8 cellular contexts compared by ENCODE assay signal in the genomic region with DNA sequence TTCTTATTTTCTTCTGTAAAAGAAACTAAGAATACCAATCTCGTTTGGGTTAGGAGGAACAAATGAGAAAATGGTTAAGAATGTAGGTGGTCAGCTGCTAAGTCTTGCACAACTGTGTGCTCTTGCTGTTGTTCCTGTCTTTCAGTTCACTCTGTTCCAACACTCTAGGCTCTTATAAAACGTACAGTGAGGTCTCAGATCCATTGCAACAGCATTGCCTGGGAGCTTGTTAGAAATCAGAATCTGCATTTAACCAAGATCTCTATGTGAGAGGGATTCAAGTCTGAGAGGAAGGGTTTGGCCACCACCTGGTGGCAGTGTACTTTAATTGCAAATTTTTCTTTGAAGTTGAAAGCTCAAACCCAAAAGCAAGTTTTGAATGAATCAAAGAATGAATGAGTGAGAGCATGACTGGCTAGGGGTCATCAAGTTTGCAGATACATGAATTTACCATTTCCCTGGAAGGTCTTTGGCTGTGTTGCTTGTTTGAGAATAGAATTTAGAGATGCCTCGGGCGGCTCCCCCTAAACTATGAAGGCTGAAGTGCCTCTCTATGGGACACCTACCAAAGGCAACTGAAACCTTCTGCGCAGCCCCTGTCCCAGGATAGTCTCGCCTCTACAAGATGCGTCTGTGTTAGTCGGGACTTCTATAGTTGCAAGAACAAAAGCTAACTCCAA. TPM values are rescaled to one million over a fixed set of nuclear protein-coding genes. Genes with fewer than 3 reads are reported as not detected.
A peak's percentile ranks its signal among the peaks of the same experiment; 100 is the strongest.
DNase-seq lines count a peak whose midpoint lies in the region; ATAC-seq, FAIRE-seq and TF ChIP-seq lines count a peak whose summit lies in the region.

No MANE protein-coding gene starts in this region.

- peaks cover 2% of the 10 kb centered on the region for H3K36me3 Mint-ChIP-seq in activated T-cell treated with anti-CD3 and anti-CD28 coated beads, Interleukin-2, amount 50 U/mL, for 4 hours (ENCODE audit: insufficient read depth)

- peaks cover 30% of the 10 kb centered on the region for H3K27me3 Mint-ChIP-seq in activated T-cell treated with anti-CD3 and anti-CD28 coated beads, Interleukin-2, amount 50 U/mL, for 4 hours (ENCODE audit: low read depth)

- no peak overlapping the region for H3K4me3 Mint-ChIP-seq in activated T-cell treated with anti-CD3 and anti-CD28 coated beads, Interleukin-2, amount 50 U/mL, for 4 hours

- peak; percentile 84 for FAIRE-seq in GM12892 (lab: Jason Lieb, UNC)

- H3K9me3 Mint-ChIP-seq in activated T-cell treated with anti-CD3 and anti-CD28 coated beads, Interleukin-2, amount 50 U/mL, for 4 hours, result no peaks in the 10 kb centered on the region

- no peak for TF ChIP-seq POLR2A in GM12892 (IDR thresholded peaks at IDR 0.05; ENCODE audit: low read depth, low read length)

- peak; percentile 39 to 52 for ATAC-seq in activated T-cell treated with anti-CD3 and anti-CD28 coated beads, Interleukin-2, amount 50 U/mL, for 4 hours
- ATAC-seq in omental fat pad (ENCODE audit: low FRiP score), result peak; percentile 81

- no peaks in the 10 kb centered on the region for H3K4me1 Mint-ChIP-seq in activated T-cell treated with anti-CD3 and anti-CD28 coated beads, Interleukin-2, amount 50 U/mL, for 4 hours (ENCODE audit: low read depth)

- peak; percentile 36 for DNase-seq in AG09319 (ENCODE audit: extremely low read depth, low read depth)
- no peak for DNase-seq in GM12892 (ENCODE audit: insufficient read length)
- peak; percentile 72 for DNase-seq in NCI-H748 (lab: John Stamatoyannopoulos, UW; ENCODE audit: unreplicated experiment)
- DNase-seq in activated T-cell treated with anti-CD3 and anti-CD28 coated beads, Interleukin-2, amount 50 U/mL, for 4 hours, result no peak
- peak; percentile 48 for DNase-seq in foreskin melanocyte
- no peak for DNase-seq in omental fat pad (ENCODE audit: low spot score)
- no peak for DNase-seq in NCI-H2029 (lab: John Stamatoyannopoulos, UW)
- no peak for DNase-seq in UCSD-AML1 (lab: John Stamatoyannopoulos, UW; ENCODE audit: unreplicated experiment)

- TF ChIP-seq CTCF in AG09319 (IDR thresholded peaks at IDR 0.05; ENCODE audit: low read depth, low read length) (peak; percentile 48), omental fat pad (IDR thresholded peaks at IDR 0.05) (no peak)

RNA-seq across cellular contexts. Expression of a gene that starts 2.5 kb away (rescaled TPM):
- not detected for polyA plus RNA-seq in GM12892 (2012; ENCODE audit: missing spikeins)
- total RNA-seq in activated T-cell treated with anti-CD3 and anti-CD28 coated beads, Interleukin-2, amount 50 U/mL, for 4 hours, result under 1 TPM in 1 of 3 donors, not detected in 2; 0.14 TPM
- 1 to 10 TPM; 3.8 to 9.8 (median 8.2) TPM for total RNA-seq in omental fat pad

RNA-seq across cellular contexts. Expression of a gene that starts 39.0 kb away (rescaled TPM):
- polyA plus RNA-seq in GM12892 (2012; ENCODE audit: missing spikeins), result not detected
- total RNA-seq in activated T-cell treated with anti-CD3 and anti-CD28 coated beads, Interleukin-2, amount 50 U/mL, for 4 hours, result under 1 TPM in 1 of 3 donors, not detected in 2; 0.46 TPM
- total RNA-seq in omental fat pad, result under 1 TPM in 2 of 4 donors, not detected in 2; 0.09 to 0.12 TPM

RNA-seq across cellular contexts. Expression of a gene that starts 46.1 kb away (rescaled TPM):
- polyA plus RNA-seq in GM12892 (2012; ENCODE audit: missing spikeins), result not detected
- 1 to 10 TPM in 1 of 3 donors, under 1 TPM in 2; 0.81 to 1.6 (median 0.95) TPM for total RNA-seq in activated T-cell treated with anti-CD3 and anti-CD28 coated beads, Interleukin-2, amount 50 U/mL, for 4 hours
- not detected for total RNA-seq in omental fat pad

Comparison
In these comparisons a context has a peak if more than half of its experiments do, and no peak if none do; other contexts are left out.
1. DNase-seq: peak in AG09319 (single experiment), NCI-H748 (single experiment) and foreskin melanocyte (single experiment); none in GM12892 (single experiment), activated T-cell treated with anti-CD3 and anti-CD28 coated beads, Interleukin-2, amount 50 U/mL, for 4 hours (single experiment), omental fat pad (single experiment), NCI-H2029 (single experiment) and UCSD-AML1 (single experiment).
2. RNA of a gene that starts 2.5 kb away (total RNA-seq): 3.8 to 9.8 TPM in omental fat pad; 0.14 TPM in activated T-cell treated with anti-CD3 and anti-CD28 coated beads, Interleukin-2, amount 50 U/mL, for 4 hours; every median in the first group is over 4 times any median in the second.